12 cellular contexts compared by ENCODE assay signal in the genomic region with DNA sequence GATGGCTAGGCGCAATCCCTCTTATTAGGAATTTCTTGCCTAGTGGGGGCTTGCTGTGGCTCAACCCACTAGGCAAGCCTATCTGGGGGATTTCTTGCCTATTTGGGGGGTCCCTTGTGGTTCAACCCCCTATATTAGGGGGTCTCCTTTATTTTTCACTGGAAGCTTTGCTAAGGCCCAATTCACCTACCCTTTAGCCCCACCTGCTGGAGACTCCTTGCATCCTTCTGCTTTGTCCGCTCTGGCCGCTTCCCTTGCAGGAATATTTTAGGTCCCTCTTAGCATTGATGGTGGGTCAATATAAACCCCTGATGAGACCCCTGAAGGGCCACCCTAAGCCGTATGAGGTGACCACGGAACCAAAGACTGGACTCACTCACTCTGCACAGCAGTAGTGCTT.
A peak's percentile ranks its signal among the peaks of the same experiment; 100 is the strongest.
DNase-seq lines count a peak whose midpoint lies in the region; TF ChIP-seq lines count a peak whose summit lies in the region.
"Had no signal": no experiment of that assay in that cellular context is flagged by ENCODE, and none has a peak within 500 bp of the region (broad histone marks: within the 10 kb centered on the region; RNA-seq: fewer than 3 reads in every experiment).

No MANE protein-coding gene starts in this region.

- H3K27ac ChIP-seq in OCI-LY3 (ENCODE audit: low read length), result no peak overlapping the region
- H3K27ac ChIP-seq in CD8-positive, alpha-beta memory T cell (ENCODE audit: low read depth, low read length), result no peak overlapping the region
- H3K27ac ChIP-seq in CD4-positive, alpha-beta memory T cell (ENCODE audit: low read depth, low read length), result no peak overlapping the region
- H3K27ac ChIP-seq: esophagus muscularis mucosa had no signal

- peaks cover 0 to 2% of the 10 kb centered on the region in 2 donors for H3K27me3 Mint-ChIP-seq in CD8-positive, alpha-beta memory T cell
- H3K27me3 Mint-ChIP-seq in CD4-positive, alpha-beta memory T cell, result peaks cover 0 to 1% of the 10 kb centered on the region in 2 donors
- H3K27me3 Mint-ChIP-seq: activated naive CD8-positive, alpha-beta T cell treated with anti-CD3 and anti-CD28 coated beads, Interleukin-2, amount 10 ng/mL, durations not matched to agents 7 days and 5 days had no signal

- H3K9ac ChIP-seq in OCI-LY3 (ENCODE audit: low read length), result no peak overlapping the region

- H3K27me3 ChIP-seq in OCI-LY3 (ENCODE audit: low read depth, low read length), result no peaks in the 10 kb centered on the region
- no peaks in the 10 kb centered on the region for H3K27me3 ChIP-seq in CD8-positive, alpha-beta memory T cell (ENCODE audit: insufficient read depth, low read length, poor library complexity, severe bottlenecking)
- no peaks in the 10 kb centered on the region for H3K27me3 ChIP-seq in CD4-positive, alpha-beta memory T cell (ENCODE audit: insufficient read depth, low read length)
- H3K27me3 ChIP-seq: esophagus muscularis mucosa had no signal

- H3K4me2 ChIP-seq in OCI-LY3 (ENCODE audit: low read length), result no peak overlapping the region

- H3K4me3 Mint-ChIP-seq in CD8-positive, alpha-beta memory T cell, result no peak overlapping the region
- no peak overlapping the region for H3K4me3 Mint-ChIP-seq in CD4-positive, alpha-beta memory T cell
- H3K4me3 Mint-ChIP-seq: activated naive CD8-positive, alpha-beta T cell treated with anti-CD3 and anti-CD28 coated beads, Interleukin-2, amount 10 ng/mL, durations not matched to agents 7 days and 5 days had no signal

- in situ Hi-C loops in GM13977 (cut with MboI; ENCODE audit: low pct_unique_long_range_greater_than_20kb, low sequenced_read_pairs, unreplicated experiment), result no loop called here

- intact Hi-C loops in CD4-positive, alpha-beta memory T cell (cut with micrococcal nuclease), result no loop called here

- POLR2A ChIA-PET in CD8-positive, alpha-beta memory T cell (lab: Charles Lee), result no interaction called here
- POLR2A ChIA-PET in CD4-positive, alpha-beta memory T cell (lab: Charles Lee; ENCODE audit: partially characterized antibody), result no interaction called here

- peaks cover 14 to 32% (median 24%) of the 10 kb centered on the region in 5 donors for H3K9me3 Mint-ChIP-seq in CD8-positive, alpha-beta memory T cell
- H3K9me3 Mint-ChIP-seq in CD4-positive, alpha-beta memory T cell, result peaks cover 0 to 48% (median 23%) of the 10 kb centered on the region in 8 donors

- CTCF ChIA-PET in CD8-positive, alpha-beta memory T cell (lab: Charles Lee), result no interaction called here
- CTCF ChIA-PET in CD4-positive, alpha-beta memory T cell (lab: Charles Lee; ENCODE audit: partially characterized antibody), result interaction anchor here (0.6 kb wide), 1 partner anchor 199 kb away, joined by 3 read pairs; no protein-coding TSS in a partner anchor

- H2AFZ ChIP-seq in OCI-LY3 (ENCODE audit: low read depth, low read length), result no peak overlapping the region

- no peaks in the 10 kb centered on the region for H3K4me1 ChIP-seq in OCI-LY3 (ENCODE audit: low read length)
- H3K4me1 ChIP-seq in CD8-positive, alpha-beta memory T cell (ENCODE audit: insufficient read depth, low read length), result no peaks in the 10 kb centered on the region
- no peaks in the 10 kb centered on the region for H3K4me1 ChIP-seq in CD4-positive, alpha-beta memory T cell (ENCODE audit: insufficient read depth, low read length)
- H3K4me1 ChIP-seq: esophagus muscularis mucosa had no signal

- H3K4me1 Mint-ChIP-seq in CD8-positive, alpha-beta memory T cell, result no peaks in the 10 kb centered on the region
- H3K4me1 Mint-ChIP-seq in CD4-positive, alpha-beta memory T cell, result no peaks in the 10 kb centered on the region
- H3K4me1 Mint-ChIP-seq: activated naive CD8-positive, alpha-beta T cell treated with anti-CD3 and anti-CD28 coated beads, Interleukin-2, amount 10 ng/mL, durations not matched to agents 7 days and 5 days had no signal

- peaks cover 0 to 1% (median 0%) of the 10 kb centered on the region in 3 donors for H3K36me3 Mint-ChIP-seq in CD8-positive, alpha-beta memory T cell
- no peaks in the 10 kb centered on the region for H3K36me3 Mint-ChIP-seq in CD4-positive, alpha-beta memory T cell
- H3K36me3 Mint-ChIP-seq: activated naive CD8-positive, alpha-beta T cell treated with anti-CD3 and anti-CD28 coated beads, Interleukin-2, amount 10 ng/mL, durations not matched to agents 7 days and 5 days had no signal

- no peaks in the 10 kb centered on the region for H3K79me2 ChIP-seq in OCI-LY3 (ENCODE audit: low read length)

- no peaks in the 10 kb centered on the region for H4K20me1 ChIP-seq in OCI-LY3 (ENCODE audit: insufficient read depth, low read length)

- TF ChIP-seq CTCF in AG09319 (IDR thresholded peaks at IDR 0.05; ENCODE audit: low read depth, low read length), result peak; percentile 37
- peak; percentile 26 for TF ChIP-seq CTCF in GM13977 (IDR thresholded peaks at IDR 0.05; ENCODE audit: extremely low read depth, insufficient read depth, missing control alignments)
- peak; percentile 45 for TF ChIP-seq CTCF in OCI-LY3 (IDR thresholded peaks at IDR 0.05; ENCODE audit: low read depth, low read length)
- TF ChIP-seq CTCF in fibroblast of villous mesenchyme (IDR thresholded peaks at IDR 0.05; ENCODE audit: insufficient read depth, low read depth, low read length), result peak; percentile 25

- H3K36me3 ChIP-seq in OCI-LY3 (replicated peaks; ENCODE audit: low read depth, low read length), result no peaks in the 10 kb centered on the region
- H3K36me3 ChIP-seq in CD8-positive, alpha-beta memory T cell (ENCODE audit: insufficient read depth, low read length), result no peaks in the 10 kb centered on the region
- no peaks in the 10 kb centered on the region for H3K36me3 ChIP-seq in CD4-positive, alpha-beta memory T cell (ENCODE audit: insufficient read depth, low read length)
- H3K36me3 ChIP-seq: esophagus muscularis mucosa had no signal

- H3K9me3 ChIP-seq in OCI-LY3 (ENCODE audit: insufficient read depth, low read length), result peaks cover 3% of the 10 kb centered on the region; the same call in 1 of the 2 replicates
- no peaks in the 10 kb centered on the region for H3K9me3 ChIP-seq in CD8-positive, alpha-beta memory T cell (ENCODE audit: low read length)
- H3K9me3 ChIP-seq in CD4-positive, alpha-beta memory T cell (ENCODE audit: control insufficient read depth in 1 of 2, low read length in 2 of 2), result peaks cover 0 to 8% of the 10 kb centered on the region in 2 donors

- H3K27ac Mint-ChIP-seq in CD8-positive, alpha-beta memory T cell, result no peak overlapping the region
- H3K27ac Mint-ChIP-seq in CD4-positive, alpha-beta memory T cell, result no peak overlapping the region
- H3K27ac Mint-ChIP-seq: activated naive CD8-positive, alpha-beta T cell treated with anti-CD3 and anti-CD28 coated beads, Interleukin-2, amount 10 ng/mL, durations not matched to agents 7 days and 5 days had no signal

- no peak for DNase-seq in AG09319 (ENCODE audit: extremely low read depth, low read depth)
- no peak for DNase-seq in GM13977 (ENCODE audit: low spot score)
- no peak for DNase-seq in fibroblast of villous mesenchyme (ENCODE audit: low read depth)
- DNase-seq in dedifferentiated amniotic fluid mesenchymal stem cell (ENCODE audit: extremely low spot score), result no peak
- no peak for DNase-seq in CD8-positive, alpha-beta memory T cell
- DNase-seq in activated CD8-positive, alpha-beta memory T cell treated with anti-CD3 and anti-CD28 coated beads, Interleukin-2, amount 50 U/mL, for 4 hours, result no peak
- no peak for DNase-seq in CD4-positive, alpha-beta memory T cell
- DNase-seq: activated naive CD8-positive, alpha-beta T cell treated with anti-CD3 and anti-CD28 coated beads, Interleukin-2, amount 10 ng/mL, durations not matched to agents 7 days and 5 days; GF-D8; mucosa of descending colon had no signal

- H3K4me3 ChIP-seq in OCI-LY3 (ENCODE audit: low read length), result no peak overlapping the region
- H3K4me3 ChIP-seq in fibroblast of villous mesenchyme (ENCODE audit: low read depth, low read length), result no peak overlapping the region
- H3K4me3 ChIP-seq in CD8-positive, alpha-beta memory T cell (ENCODE audit: low read length), result no peak overlapping the region
- no peak overlapping the region for H3K4me3 ChIP-seq in CD4-positive, alpha-beta memory T cell (ENCODE audit: low read length in 2 of 2)
- H3K4me3 ChIP-seq: esophagus muscularis mucosa, mucosa of descending colon had no signal
